In genomic region chr9:16571127-16571848, GRCh38 we compare ENCODE assay signal across 13 cellular contexts.
DNase-seq lines count a peak whose midpoint lies in the region; ATAC-seq, FAIRE-seq and TF ChIP-seq lines count a peak whose summit lies in the region.
"Had no signal": no experiment of that assay in that cellular context is flagged by ENCODE, and none has a peak within 500 bp of the region (broad histone marks: within the 10 kb centered on the region; RNA-seq: fewer than 3 reads in every experiment).

No MANE protein-coding gene starts in this region.

- TF ChIP-seq CTCF in A549 (IDR thresholded peaks at IDR 0.05): no peak
- no peak for TF ChIP-seq CTCF in cardiac fibroblast (IDR thresholded peaks at IDR 0.05; ENCODE audit: low read depth, low read length)
- TF ChIP-seq CTCF in mucosa of descending colon (IDR thresholded peaks at IDR 0.05): no peak
- no peak for TF ChIP-seq CTCF in OCI-LY7 (conservative IDR thresholded peaks at IDR 0.05; ENCODE audit: low read length)

- TF ChIP-seq POLR2A in A549 (IDR thresholded peaks at IDR 0.05; ENCODE audit: low read length): no peak

- no peak for TF ChIP-seq EP300 in A549 (IDR thresholded peaks at IDR 0.05)

- ATAC-seq in A549 (no peak), mucosa of descending colon (peak; percentile 53), GM18858 (IDR thresholded peaks at IDR 0.05; ENCODE audit: unreplicated experiment) (no peak)
- ATAC-seq: activated T-cell treated with anti-CD3 and anti-CD28 coated beads, Interleukin-2, amount 50 U/mL, for 72 hours; HCT116 had no signal

- H3K4me1 Mint-ChIP-seq in activated naive CD4-positive, alpha-beta T cell treated with anti-CD3 and anti-CD28 coated beads for 36 hours (ENCODE audit: low read depth): no peaks in the 10 kb centered on the region

- no peaks in the 10 kb centered on the region for H3K9me3 Mint-ChIP-seq in activated naive CD4-positive, alpha-beta T cell treated with anti-CD3 and anti-CD28 coated beads for 36 hours
- H3K9me3 Mint-ChIP-seq: activated T-cell treated with anti-CD3 and anti-CD28 coated beads, Interleukin-2, amount 50 U/mL, for 72 hours had no signal

- H3K79me2 ChIP-seq in OCI-LY7 (ENCODE audit: insufficient read depth, low read depth, low read length): no peaks in the 10 kb centered on the region

- no peaks in the 10 kb centered on the region for H3K36me3 ChIP-seq in mucosa of descending colon (ENCODE audit: low read depth)
- H3K36me3 ChIP-seq in OCI-LY7 (ENCODE audit: insufficient read depth, low read length): no peaks in the 10 kb centered on the region
- H3K36me3 ChIP-seq: thoracic aorta had no signal

- H3K4me2 ChIP-seq in A549 (peak overlapping the region; percentile 64), OCI-LY7 (ENCODE audit: low read length) (no peak overlapping the region)

- POLR2A ChIA-PET in A549 (lab: Yijun Ruan, JAX): no interaction called here
- POLR2A ChIA-PET in OCI-LY7 (lab: Charles Lee): no interaction called here

- H3K4me3 ChIP-seq in A549 (no peak overlapping the region), cardiac fibroblast (replicated peaks in 1 of 2; ENCODE audit: low read depth in 2 of 2, low read length in 2 of 2) (no peak overlapping the region), mucosa of descending colon (no peak overlapping the region), OCI-LY7 (ENCODE audit: low read depth, low read length, poor library complexity, severe bottlenecking) (no peak overlapping the region)
- H3K4me3 ChIP-seq: thoracic aorta had no signal

- WGBS in A549 (ENCODE audit: missing lambda C conversion rate): 84% methylated on average over 7 of the region's 7 CpGs

- peak; percentile 65 for FAIRE-seq in A549 (lab: Jason Lieb, UNC)
- FAIRE-seq: D721Med had no signal

- H3K9me3 ChIP-seq in A549: no peaks in the 10 kb centered on the region
- H3K9me3 ChIP-seq in mucosa of descending colon: no peaks in the 10 kb centered on the region
- no peaks in the 10 kb centered on the region for H3K9me3 ChIP-seq in OCI-LY7 (ENCODE audit: low read length)
- H3K9me3 ChIP-seq: thoracic aorta had no signal

- no peaks in the 10 kb centered on the region for H3K27me3 Mint-ChIP-seq in activated naive CD4-positive, alpha-beta T cell treated with anti-CD3 and anti-CD28 coated beads for 36 hours (ENCODE audit: low read depth)

- no peak overlapping the region for H3K4me3 Mint-ChIP-seq in activated naive CD4-positive, alpha-beta T cell treated with anti-CD3 and anti-CD28 coated beads for 36 hours
- H3K4me3 Mint-ChIP-seq: activated T-cell treated with anti-CD3 and anti-CD28 coated beads, Interleukin-2, amount 50 U/mL, for 72 hours had no signal

- DNase-seq in A549 (ENCODE audit: low read depth in 1 of 2, low spot score in 1 of 2): no peak
- peak; percentile 33 for DNase-seq in NCI-H128 (lab: John Stamatoyannopoulos, UW; ENCODE audit: unreplicated experiment)
- peak; percentile 26 to 42 for DNase-seq in cardiac fibroblast (ENCODE audit: low read depth in 2 of 2)
- peak in 1 of 3 donors; percentile 45 for DNase-seq in mucosa of descending colon
- no peak for DNase-seq in pons (ENCODE audit: low spot score)
- no peak for DNase-seq in activated naive CD4-positive, alpha-beta T cell treated with anti-CD3 and anti-CD28 coated beads for 36 hours
- no peak for DNase-seq in OCI-LY7 (ENCODE audit: low spot score)
- DNase-seq: activated T-cell treated with anti-CD3 and anti-CD28 coated beads, Interleukin-2, amount 50 U/mL, for 72 hours; posterior cingulate gyrus had no signal

- intact Hi-C loops in mucosa of descending colon (cut with DNase I, micrococcal nuclease): no loop called here
- intact Hi-C loops in activated naive CD4-positive, alpha-beta T cell treated with anti-CD3 and anti-CD28 coated beads for 36 hours (cut with micrococcal nuclease): no loop called here
- intact Hi-C loops in OCI-LY7 (cut with micrococcal nuclease; ENCODE audit: unreplicated experiment): no loop called here

- BruUV-seq in OCI-LY7 (replicated peaks; lab: Mats Ljungman, UMichigan): no TSS peak

- H3K27ac ChIP-seq in A549 (peak overlapping the region; percentile 9 to 56; a peak in 3 of 6 replicates), OCI-LY7 (ENCODE audit: low read depth, low read length, poor library complexity, severe bottlenecking) (no peak overlapping the region)
- H3K27ac ChIP-seq: thoracic aorta had no signal

- no peak overlapping the region for H2AFZ ChIP-seq in OCI-LY7 (ENCODE audit: low read length)

- H3K27ac Mint-ChIP-seq in activated naive CD4-positive, alpha-beta T cell treated with anti-CD3 and anti-CD28 coated beads for 36 hours: no peak overlapping the region
- H3K27ac Mint-ChIP-seq: activated T-cell treated with anti-CD3 and anti-CD28 coated beads, Interleukin-2, amount 50 U/mL, for 72 hours had no signal

- H3K4me1 ChIP-seq in A549 (peaks cover 28% of the 10 kb centered on the region), mucosa of descending colon (ENCODE audit: low read depth) (peaks cover 13% of the 10 kb centered on the region), OCI-LY7 (ENCODE audit: insufficient read depth, low read length, poor library complexity, severe bottlenecking) (no peaks in the 10 kb centered on the region)

- H4K20me1 ChIP-seq in OCI-LY7 (ENCODE audit: insufficient read depth, low read length): no peaks in the 10 kb centered on the region

- TF ChIP-seq RAD21 in A549 (conservative IDR thresholded peaks at IDR 0.05 in 1 of 2, IDR thresholded peaks at IDR 0.05 in 1 of 2): no peak

- no peaks in the 10 kb centered on the region for H3K9me2 ChIP-seq in OCI-LY7 (ENCODE audit: insufficient read depth, low read length)

- CTCF ChIA-PET in A549 (lab: Yijun Ruan, JAX): interaction anchor here (0.7 kb wide), 1 partner anchor 9 kb away, joined by 3 read pairs; no protein-coding TSS in a partner anchor
- CTCF ChIA-PET in activated naive CD4-positive, alpha-beta T cell treated with anti-CD3 and anti-CD28 coated beads for 36 hours (lab: Charles Lee): no interaction called here
- CTCF ChIA-PET in OCI-LY7 (lab: Charles Lee; ENCODE audit: unreplicated experiment): no interaction called here

- H3K36me3 Mint-ChIP-seq in activated naive CD4-positive, alpha-beta T cell treated with anti-CD3 and anti-CD28 coated beads for 36 hours (ENCODE audit: low read depth): no peaks in the 10 kb centered on the region

TF ChIP-seq in A549, 52 proteins besides CTCF, POLR2A, EP300 and RAD21:
- TF ChIP-seq KDM1A (IDR thresholded peaks at IDR 0.05; ENCODE audit: low read depth) (no peak), E2F6 (IDR thresholded peaks at IDR 0.05; ENCODE audit: borderline replicate concordance, low read depth) (no peak), TP53 (CRISPR knock-in tag; IDR thresholded peaks at IDR 0.05) (no peak)

Comparison
In these comparisons a context has a peak if more than half of its experiments do, and no peak if none do; other contexts are left out.
1. DNase-seq: peak in NCI-H128 (single experiment) and cardiac fibroblast (2 of 2); none in A549 (0 of 2), pons (single experiment), activated naive CD4-positive, alpha-beta T cell treated with anti-CD3 and anti-CD28 coated beads for 36 hours (single experiment) and OCI-LY7 (single experiment).